In the genomic region with DNA sequence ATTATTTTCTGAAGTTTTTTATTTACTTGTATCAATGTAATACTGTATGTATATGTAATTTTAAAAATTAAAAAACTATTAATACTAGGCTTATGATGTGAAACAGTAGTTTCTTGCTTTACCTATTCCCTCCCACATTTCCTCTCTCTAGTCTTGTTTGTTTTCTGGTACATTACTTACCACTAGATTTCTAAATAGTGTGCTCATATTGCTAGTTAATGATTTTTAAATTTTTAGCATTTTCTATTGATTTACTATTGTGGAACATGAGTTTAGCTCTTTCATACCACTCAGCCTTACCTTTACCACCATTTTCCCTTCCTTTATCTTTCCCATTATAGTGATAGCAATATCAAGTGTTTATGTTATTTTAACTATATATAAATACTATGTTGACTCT, we compare ENCODE assay signal across 21 cellular contexts.
"Had no signal": no experiment of that assay in that cellular context is flagged by ENCODE, and none has a peak within 500 bp of the region (broad histone marks: within the 10 kb centered on the region; RNA-seq: fewer than 3 reads in every experiment).

No MANE protein-coding gene starts in this region.

- H3K36me3 ChIP-seq: ascending aorta, colonic mucosa, upper lobe of right lung, WERI-Rb-1 had no signal

- H3K9me3 ChIP-seq: ascending aorta, colonic mucosa, mucosa of descending colon, upper lobe of right lung had no signal

- H3K4me1 ChIP-seq: colonic mucosa had no signal

- DNase-seq: activated CD4-positive, alpha-beta T cell treated with anti-CD3 and anti-CD28 coated beads for 1 hour; activated CD4-positive, alpha-beta T cell treated with anti-CD3 and anti-CD28 coated beads, Interleukin-2, amount 50 U/mL, for 1 hour; activated T-cell treated with anti-CD3 and anti-CD28 coated beads, Interleukin-2, amount 50 U/mL, for 1 hour; central memory CD4-positive, alpha-beta T cell; colonic mucosa; dorsolateral prefrontal cortex; effector memory CD8-positive, alpha-beta T cell; foreskin melanocyte; left ventricle myocardium superior; mucosa of descending colon; occipital lobe; stimulated activated CD4-positive, alpha-beta T cell treated with anti-CD3 and anti-CD28 coated beads, Interleukin-4, amount 100 ng/mL, for 24 hours; stimulated activated naive CD8-positive, alpha-beta T cell treated with anti-CD3 and anti-CD28 coated beads, Interleukin-15, Interleukin-2, amounts not matched to agents 100 U/mL and 50 U/mL, for 24 hours; SW 1271; T-helper 2 cell; upper lobe of right lung; WERI-Rb-1 had no signal

- H3K27ac ChIP-seq: ascending aorta, colonic mucosa, upper lobe of right lung, WERI-Rb-1 had no signal

- H3K27me3 ChIP-seq: ascending aorta, colonic mucosa, dorsolateral prefrontal cortex, upper lobe of right lung had no signal

- FAIRE-seq: endothelial cell of umbilical vein had no signal

- H3K4me3 ChIP-seq: ascending aorta, colonic mucosa, dorsolateral prefrontal cortex, mucosa of descending colon, upper lobe of right lung had no signal

- ATAC-seq: activated naive CD4-positive, alpha-beta T cell treated with anti-CD3 and anti-CD28 coated beads, Interleukin-2, amount 50 U/mL, for 72 hours; effector memory CD8-positive, alpha-beta T cell; esophagus mucosa; left ventricle myocardium superior; mucosa of descending colon; stimulated activated naive CD8-positive, alpha-beta T cell treated with anti-CD3 and anti-CD28 coated beads, Interleukin-15, Interleukin-2, amounts not matched to agents 100 U/mL and 50 U/mL, for 24 hours; upper lobe of right lung had no signal
